ENCODE assay signal across 10 cellular contexts in the genomic region with DNA sequence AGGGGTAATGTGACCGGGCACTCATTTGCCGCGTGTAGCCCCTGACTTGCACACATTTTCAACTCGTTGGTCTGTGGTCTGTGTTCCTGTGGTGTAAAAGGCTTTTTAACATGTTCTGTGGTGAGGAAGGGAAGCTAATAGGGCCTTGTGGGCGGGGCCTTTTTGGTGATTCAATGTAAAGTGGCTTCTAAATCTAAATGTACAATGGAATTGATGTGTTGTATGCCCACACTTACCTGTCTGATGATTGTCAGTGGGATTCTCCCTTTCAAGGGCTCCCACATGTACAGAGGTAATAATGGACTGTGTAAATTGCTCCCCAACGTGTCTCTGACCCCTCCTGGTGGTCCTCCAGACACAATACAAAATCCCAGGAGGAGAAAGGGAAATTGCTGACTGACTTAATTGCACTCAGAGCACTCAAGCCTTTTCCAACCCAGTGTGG. TPM values are rescaled to one million over a fixed set of nuclear protein-coding genes. Genes with fewer than 3 reads are reported as not detected.
DNase-seq lines count a peak whose midpoint lies in the region; ATAC-seq, FAIRE-seq and TF ChIP-seq lines count a peak whose summit lies in the region.
"Had no signal": no experiment of that assay in that cellular context is flagged by ENCODE, and none has a peak within 500 bp of the region (broad histone marks: within the 10 kb centered on the region; RNA-seq: fewer than 3 reads in every experiment).

No MANE protein-coding gene starts in this region.

- DNase-seq in HepG2 (ENCODE audit: low spot score) (no peak), right lobe of liver (no peak), hepatocyte (ENCODE audit: low spot score) (no peak), C1 segment of cervical spinal cord (lab: John Stamatoyannopoulos, UW) (no peak), 8988T (no peak), HEK293T (ENCODE audit: extremely low spot score) (no peak), NCI-H2171 (lab: John Stamatoyannopoulos, UW) (no peak)
- peak; percentile 61 for DNase-seq in activated CD4-positive, alpha-beta memory T cell treated with anti-CD3 and anti-CD28 coated beads, Interleukin-2, amount 10 ng/mL, durations not matched to agents 7 days and 5 days
- DNase-seq: NCI-H524 treated with DMSO at 0.1 percent for 48 hours had no signal

- no peak overlapping the region for H3K9ac ChIP-seq in HepG2 (ENCODE audit: insufficient read depth, low read depth, low read length)

- 94% methylated on average over 6 of the region's 6 CpGs for WGBS in HepG2 (ENCODE audit: low lambda C conversion rate)
- 70% methylated on average over 5 of the region's 6 CpGs for WGBS in right lobe of liver (ENCODE audit: insufficient coverage, low coverage, low lambda C conversion rate, missing lambda C conversion rate)
- 91% methylated on average over 6 of the region's 6 CpGs for WGBS in hepatocyte (ENCODE audit: low lambda C conversion rate, missing lambda C conversion rate)

- no peaks in the 10 kb centered on the region for H4K20me1 ChIP-seq in HepG2 (ENCODE audit: insufficient read depth, low read length)
- no peaks in the 10 kb centered on the region for H4K20me1 ChIP-seq in hepatocyte (ENCODE audit: insufficient read depth, poor library complexity, severe bottlenecking)

- CTCF ChIA-PET in HepG2 (lab: Yijun Ruan, JAX; ENCODE audit: low intra/inter-chr PET ratio, low total read pairs) (no interaction called here), HEK293T (lab: Yijun Ruan, JAX) (no interaction called here)
- CTCF ChIA-PET in activated CD4-positive, alpha-beta memory T cell treated with anti-CD3 and anti-CD28 coated beads, Interleukin-2, amount 10 ng/mL, durations not matched to agents 7 days and 5 days (lab: Charles Lee), result interaction anchor here (0.7 to 1.6 kb wide), 3 partner anchors 20 to 57 kb away, joined by 3 to 10 read pairs (median 4); a partner anchor contains a TSS

- intact Hi-C loops in HepG2 (cut with micrococcal nuclease; ENCODE audit: unreplicated experiment), result no loop called here
- intact Hi-C loops in right lobe of liver (cut with DNase I), result no loop called here

- no TSS peak for BruUV-seq in HepG2 (replicated peaks; lab: Mats Ljungman, UMichigan)

- H3K9me3 Mint-ChIP-seq in activated CD4-positive, alpha-beta memory T cell treated with anti-CD3 and anti-CD28 coated beads, Interleukin-2, amount 10 ng/mL, durations not matched to agents 7 days and 5 days, result no peaks in the 10 kb centered on the region

- H3K79me2 ChIP-seq in HepG2 (ENCODE audit: insufficient read depth, low read length) (no peaks in the 10 kb centered on the region), hepatocyte (no peaks in the 10 kb centered on the region)

- ATAC-seq in HepG2, result peak; percentile 48
- no peak for ATAC-seq in right lobe of liver

- POLR2A ChIA-PET in HepG2 (lab: Yijun Ruan, JAX) (no interaction called here), HEK293T (lab: Yijun Ruan, JAX) (no interaction called here)
- POLR2A ChIA-PET in activated CD4-positive, alpha-beta memory T cell treated with anti-CD3 and anti-CD28 coated beads, Interleukin-2, amount 10 ng/mL, durations not matched to agents 7 days and 5 days (lab: Charles Lee), result interaction anchor here (0.9 to 1.8 kb wide), 2 partner anchors 25 to 158 kb away, joined by 3 to 5 read pairs; a partner anchor contains a TSS

- TF ChIP-seq POLR2A in HepG2 (IDR thresholded peaks at IDR 0.05; ENCODE audit: insufficient read depth in 1 of 2, low read depth in 2 of 2, low read length in 2 of 2), result no peak
- no peak for TF ChIP-seq POLR2A in right lobe of liver (IDR thresholded peaks at IDR 0.05)

- TF ChIP-seq RAD21 in HepG2 (CRISPR knock-in tag; IDR thresholded peaks at IDR 0.05), result no peak

- peaks cover 9% of the 10 kb centered on the region for H3K36me3 Mint-ChIP-seq in activated CD4-positive, alpha-beta memory T cell treated with anti-CD3 and anti-CD28 coated beads, Interleukin-2, amount 10 ng/mL, durations not matched to agents 7 days and 5 days (ENCODE audit: low read depth)

- H3K36me3 ChIP-seq in HepG2 (replicated peaks in 1 of 2; ENCODE audit: control insufficient read depth in 1 of 2, insufficient read depth in 2 of 2, low read length in 2 of 2), result 0 out of 5 replicates have a peak, but pooled peaks cover 0 to 11% of the 10 kb centered on the region in 2 experiments
- H3K36me3 ChIP-seq in right lobe of liver, result no peaks in the 10 kb centered on the region
- peaks cover 9% of the 10 kb centered on the region for H3K36me3 ChIP-seq in hepatocyte (replicated peaks; ENCODE audit: insufficient read depth, low read depth)

- no peak overlapping the region for H3K27ac ChIP-seq in HepG2 (ENCODE audit: extremely low read length, insufficient read depth, low read length)
- no peak overlapping the region for H3K27ac ChIP-seq in right lobe of liver
- H3K27ac ChIP-seq in hepatocyte, result peak overlapping the region; percentile 73
- H3K27ac ChIP-seq: C4-2B had no signal

- H2AFZ ChIP-seq in HepG2 (ENCODE audit: low read length) (no peak overlapping the region), hepatocyte (no peak overlapping the region)

- H3K27me3 ChIP-seq in HepG2 (ENCODE audit: control insufficient read depth in 1 of 2, insufficient read depth in 2 of 2, low read length in 2 of 2) (no peaks in the 10 kb centered on the region), right lobe of liver (no peaks in the 10 kb centered on the region), hepatocyte (no peaks in the 10 kb centered on the region)

- H3K27ac Mint-ChIP-seq in activated CD4-positive, alpha-beta memory T cell treated with anti-CD3 and anti-CD28 coated beads, Interleukin-2, amount 10 ng/mL, durations not matched to agents 7 days and 5 days, result no peak overlapping the region

- TF ChIP-seq CTCF in HepG2 (CRISPR knock-in tag; IDR thresholded peaks at IDR 0.05), result 0 out of 2 replicates have a peak, but pooled peaks have one; percentile 17
- TF ChIP-seq CTCF in right lobe of liver (IDR thresholded peaks at IDR 0.05), result no peak
- TF ChIP-seq CTCF in hepatocyte (IDR thresholded peaks at IDR 0.05; ENCODE audit: poor library complexity), result no peak

- H3K4me1 Mint-ChIP-seq in activated CD4-positive, alpha-beta memory T cell treated with anti-CD3 and anti-CD28 coated beads, Interleukin-2, amount 10 ng/mL, durations not matched to agents 7 days and 5 days, result peaks cover 15% of the 10 kb centered on the region

- no peaks in the 10 kb centered on the region for H3K9me2 ChIP-seq in hepatocyte (replicated peaks; ENCODE audit: insufficient read depth)

- TF ChIP-seq EP300 in HepG2 (IDR thresholded peaks at IDR 0.05; ENCODE audit: low read depth in 2 of 2, low read length in 2 of 2) (no peak), HepG2 (CRISPR knock-in tag; IDR thresholded peaks at IDR 0.05; ENCODE audit: borderline replicate concordance) (no peak)

- H3K4me1 ChIP-seq in HepG2 (ENCODE audit: insufficient read depth, low read length), result no peaks in the 10 kb centered on the region
- peaks cover 0 to 14% (median 5%) of the 10 kb centered on the region in 4 donors for H3K4me1 ChIP-seq in right lobe of liver
- H3K4me1 ChIP-seq in hepatocyte (ENCODE audit: insufficient read depth), result no peaks in the 10 kb centered on the region

- no peak overlapping the region for H3K4me3 Mint-ChIP-seq in activated CD4-positive, alpha-beta memory T cell treated with anti-CD3 and anti-CD28 coated beads, Interleukin-2, amount 10 ng/mL, durations not matched to agents 7 days and 5 days

- H3K9me3 ChIP-seq in HepG2 (ENCODE audit: low read length) (no peaks in the 10 kb centered on the region), right lobe of liver (no peaks in the 10 kb centered on the region), hepatocyte (ENCODE audit: low read depth) (no peaks in the 10 kb centered on the region)

- H3K27me3 Mint-ChIP-seq in activated CD4-positive, alpha-beta memory T cell treated with anti-CD3 and anti-CD28 coated beads, Interleukin-2, amount 10 ng/mL, durations not matched to agents 7 days and 5 days, result peaks cover 2% of the 10 kb centered on the region

- H3K4me3 ChIP-seq in HepG2 (replicated peaks in 1 of 3; ENCODE audit: insufficient read depth in 1 of 3, low read depth in 2 of 3, low read length in 3 of 3) (no peak overlapping the region), right lobe of liver (no peak overlapping the region), hepatocyte (no peak overlapping the region)

- in situ Hi-C loops in HepG2 (cut with HindIII; ENCODE audit: extremely low pct_ligation_motif_present, low pct_unique_long_range_greater_than_20kb), result no loop called here

- FAIRE-seq in HepG2 (lab: Jason Lieb, UNC), result no peak

- H3K4me2 ChIP-seq in HepG2 (ENCODE audit: low read depth, low read length) (no peak overlapping the region), hepatocyte (no peak overlapping the region)

TF ChIP-seq in HepG2, 621 proteins besides CTCF, POLR2A, EP300 and RAD21 (continues in another document):
- no peak for TF ChIP-seq ZMAT3 (CRISPR knock-in tag; conservative IDR thresholded peaks at IDR 0.05)

TF ChIP-seq in HEK293T, 16 proteins besides CTCF, POLR2A, EP300 and RAD21 (continues in another document):
- no peak for TF ChIP-seq NFRKB (IDR thresholded peaks at IDR 0.05)

RNA-seq across cellular contexts. Expression of a gene that starts 43.1 kb away (rescaled TPM):
- 16.2 and 20.6 TPM in 2 replicates for total RNA-seq in HepG2 (2016; rRNA removed; fragmentation: Illumina TruSeq; extraction: Trizol)
- total RNA-seq in HepG2 (2016; cell fraction: cytosol; rRNA removed; fragmentation: Illumina TruSeq; extraction: Trizol; ENCODE audit: low read depth), result 4.8 and 5.2 TPM in 2 replicates
- total RNA-seq in HepG2 (2016; cell fraction: insoluble cytoplasmic fraction; rRNA removed; fragmentation: Illumina TruSeq; extraction: Trizol), result 16.4 and 19.7 TPM in 2 replicates
- total RNA-seq in HepG2 (2016; cell fraction: membrane; rRNA removed; fragmentation: Illumina TruSeq; extraction: Trizol), result 14.5 and 15.8 TPM in 2 replicates
- 23.8 and 26.1 TPM in 2 replicates for total RNA-seq in HepG2 (2016; cell fraction: nucleus; rRNA removed; fragmentation: Illumina TruSeq; extraction: Trizol)
- polyA plus RNA-seq in HepG2 (2011; rRNA removed), result 36.3 and 42.1 TPM in 2 replicates
- polyA plus RNA-seq in HepG2 (2011; cell fraction: cytosol; rRNA removed), result 16.2 and 22.4 TPM in 2 replicates
- polyA plus RNA-seq in HepG2 (2011; cell fraction: nucleus; rRNA removed), result 23.9 and 33.1 TPM in 2 replicates
- polyA plus RNA-seq in HepG2 (2012), result 23.9 and 25.0 TPM in 2 replicates
- polyA plus RNA-seq in HepG2 (2016; cell fraction: cytosol; fragmentation: Illumina TruSeq; extraction: Trizol; ENCODE audit: low read depth), result 4.0 and 4.5 TPM in 2 replicates
- 21.6 and 22.3 TPM in 2 replicates for polyA plus RNA-seq in HepG2 (2016; cell fraction: insoluble cytoplasmic fraction; fragmentation: Illumina TruSeq; extraction: Trizol; ENCODE audit: low read depth)
- polyA plus RNA-seq in HepG2 (2016; cell fraction: membrane; fragmentation: Illumina TruSeq; extraction: Trizol; ENCODE audit: low read depth), result 9.4 and 11.1 TPM in 2 replicates
- 46.3 and 50.1 TPM in 2 replicates for polyA plus RNA-seq in HepG2 (2016; cell fraction: nucleus; fragmentation: Illumina TruSeq; extraction: Trizol; ENCODE audit: insufficient read depth, low read depth)
- 19.0 and 26.5 TPM in 2 replicates for polyA minus RNA-seq in HepG2 (2011; rRNA and poly(A)+ RNA removed; ENCODE audit: low replicate concordance)
- 11.0 and 14.0 TPM in 2 replicates for polyA minus RNA-seq in HepG2 (2011; cell fraction: cytosol; rRNA and poly(A)+ RNA removed)
- polyA minus RNA-seq in HepG2 (2011; cell fraction: nucleus; rRNA and poly(A)+ RNA removed), result 64.0 and 72.0 TPM in 2 replicates
- total RNA-seq in right lobe of liver, result 10 to 100 TPM; 11.5 to 16.8 (median 14.0) TPM
- total RNA-seq in activated CD4-positive, alpha-beta memory T cell treated with anti-CD3 and anti-CD28 coated beads, Interleukin-2, amount 10 ng/mL, durations not matched to agents 7 days and 5 days, result 10 to 100 TPM; 17.4 to 18.5 TPM
- 27.5 and 33.2 TPM in 2 replicates for total RNA-seq in hepatocyte
- 25.3 and 28.7 TPM in 2 replicates for polyA plus RNA-seq in hepatocyte
